ENCODE assay signal across 30 cellular contexts in genomic region chr2:185687967-185688366, GRCh38.
"Had no signal": no experiment of that assay in that cellular context is flagged by ENCODE, and none has a peak within 500 bp of the region (broad histone marks: within the 10 kb centered on the region; RNA-seq: fewer than 3 reads in every experiment).

No MANE protein-coding gene starts in this region.

- H3K27ac Mint-ChIP-seq: activated CD4-positive, alpha-beta memory T cell treated with anti-CD3 and anti-CD28 coated beads, Interleukin-2, amount 10 ng/mL, durations not matched to agents 7 days and 5 days; activated CD4-positive, alpha-beta T cell treated with anti-CD3 and anti-CD28 coated beads for 36 hours; activated CD4-positive, alpha-beta T cell treated with anti-CD3 and anti-CD28 coated beads, Interleukin-2, amount 10 ng/mL, durations not matched to agents 24 days and 14 days; activated naive CD8-positive, alpha-beta T cell; activated T-helper 17 cell treated with anti-CD3 and anti-CD28 coated beads, Interleukin-2, amount 50 U/mL, for 72 hours; T-helper 17 cell; T-helper 2 cell treated with Interferon-gamma antibody and Interleukin-4, amounts not matched to agents 5 μg/mL and 100 μg/mL, for 36 hours had no signal

- H3K27me3 Mint-ChIP-seq: activated CD4-positive, alpha-beta memory T cell treated with anti-CD3 and anti-CD28 coated beads, Interleukin-2, amount 10 ng/mL, durations not matched to agents 7 days and 5 days; activated CD4-positive, alpha-beta T cell treated with anti-CD3 and anti-CD28 coated beads for 36 hours; activated CD4-positive, alpha-beta T cell treated with anti-CD3 and anti-CD28 coated beads, Interleukin-2, amount 10 ng/mL, durations not matched to agents 24 days and 14 days; activated naive CD8-positive, alpha-beta T cell; activated T-helper 17 cell treated with anti-CD3 and anti-CD28 coated beads, Interleukin-2, amount 50 U/mL, for 72 hours; T-helper 17 cell had no signal

- H3K36me3 ChIP-seq: brain microvascular endothelial cell, colonic mucosa, esophagus squamous epithelium, gastroesophageal sphincter, WERI-Rb-1 had no signal

- ATAC-seq: activated CD4-positive, alpha-beta T cell treated with anti-CD3 and anti-CD28 coated beads for 36 hours; activated T-cell treated with anti-CD3 and anti-CD28 coated beads, Interleukin-2, amount 50 U/mL, for 4 hours; activated T-helper 17 cell treated with anti-CD3 and anti-CD28 coated beads, Interleukin-2, amount 50 U/mL, for 72 hours; gastroesophageal sphincter; T-helper 17 cell had no signal

- H3K4me1 ChIP-seq: colonic mucosa, esophagus squamous epithelium, gastroesophageal sphincter had no signal

- H3K9me3 ChIP-seq: colonic mucosa, esophagus squamous epithelium had no signal

- H3K36me3 Mint-ChIP-seq: activated naive CD8-positive, alpha-beta T cell had no signal

- H3K4me1 Mint-ChIP-seq: activated CD4-positive, alpha-beta memory T cell treated with anti-CD3 and anti-CD28 coated beads, Interleukin-2, amount 10 ng/mL, durations not matched to agents 7 days and 5 days; activated CD4-positive, alpha-beta T cell treated with anti-CD3 and anti-CD28 coated beads for 36 hours; activated CD4-positive, alpha-beta T cell treated with anti-CD3 and anti-CD28 coated beads, Interleukin-2, amount 10 ng/mL, durations not matched to agents 24 days and 14 days; activated T-helper 17 cell treated with anti-CD3 and anti-CD28 coated beads, Interleukin-2, amount 50 U/mL, for 72 hours; T-helper 17 cell had no signal

- H3K9me3 Mint-ChIP-seq: activated T-cell treated with anti-CD3 and anti-CD28 coated beads, Interleukin-2, amount 50 U/mL, for 4 hours had no signal

- H3K27me3 ChIP-seq: brain microvascular endothelial cell, colonic mucosa, esophagus squamous epithelium, gastroesophageal sphincter had no signal

- H3K4me3 Mint-ChIP-seq: activated CD4-positive, alpha-beta memory T cell treated with anti-CD3 and anti-CD28 coated beads, Interleukin-2, amount 10 ng/mL, durations not matched to agents 7 days and 5 days; activated CD4-positive, alpha-beta T cell treated with anti-CD3 and anti-CD28 coated beads for 36 hours; activated CD4-positive, alpha-beta T cell treated with anti-CD3 and anti-CD28 coated beads, Interleukin-2, amount 10 ng/mL, durations not matched to agents 24 days and 14 days; activated naive CD8-positive, alpha-beta T cell; activated T-cell treated with anti-CD3 and anti-CD28 coated beads, Interleukin-2, amount 50 U/mL, for 4 hours; activated T-helper 17 cell treated with anti-CD3 and anti-CD28 coated beads, Interleukin-2, amount 50 U/mL, for 72 hours; T-helper 17 cell; T-helper 2 cell treated with Interferon-gamma antibody and Interleukin-4, amounts not matched to agents 5 μg/mL and 100 μg/mL, for 36 hours had no signal

- DNase-seq: activated CD4-positive, alpha-beta memory T cell treated with anti-CD3 and anti-CD28 coated beads, Interleukin-2, amount 10 ng/mL, durations not matched to agents 7 days and 5 days; activated CD4-positive, alpha-beta T cell treated with anti-CD3 and anti-CD28 coated beads for 36 hours; activated CD4-positive, alpha-beta T cell treated with anti-CD3 and anti-CD28 coated beads, Interleukin-2, amount 10 ng/mL, durations not matched to agents 24 days and 14 days; activated CD4-positive, alpha-beta T cell treated with anti-CD3 and anti-CD28 coated beads, Interleukin-2, amount 50 U/mL, for 4 hours; activated CD4-positive, CD25-positive, alpha-beta regulatory T cell; activated CD4-positive, CD25-positive, alpha-beta regulatory T cell treated with anti-CD3 and anti-CD28 coated beads, Interleukin-2, amount 50 U/mL, for 72 hours; activated CD8-positive, alpha-beta memory T cell treated with anti-CD3 and anti-CD28 coated beads for 24 hours; activated effector memory CD4-positive, alpha-beta T cell treated with Interleukin-2 at 50 U/mL for 16 hours; activated gamma-delta T cell treated with Interleukin-2 at 50 U/mL for 16 hours; activated naive CD4-positive, alpha-beta T cell treated with anti-CD3 and anti-CD28 coated beads, Interleukin-2, amount 50 U/mL, for 16 hours; activated naive CD4-positive, alpha-beta T cell treated with Interleukin-2 at 50 U/mL for 16 hours; activated T-cell treated with anti-CD3 and anti-CD28 coated beads, Interleukin-2, amount 50 U/mL, for 4 hours; amniotic stem cell; brain microvascular endothelial cell; caudate nucleus; colonic mucosa; effector CD8-positive, alpha-beta T cell; esophagus squamous epithelium; foreskin melanocyte; T-helper 1 cell; T-helper 17 cell; T1000; WERI-Rb-1 had no signal

- H3K4me3 ChIP-seq: colonic mucosa, esophagus squamous epithelium, gastroesophageal sphincter had no signal

- FAIRE-seq: astrocyte, endothelial cell of umbilical vein had no signal

- H3K27ac ChIP-seq: brain microvascular endothelial cell, colonic mucosa, epithelial cell of prostate, esophagus squamous epithelium, gastroesophageal sphincter, WERI-Rb-1 had no signal
